35 cellular contexts compared by ENCODE assay signal in the genomic region with DNA sequence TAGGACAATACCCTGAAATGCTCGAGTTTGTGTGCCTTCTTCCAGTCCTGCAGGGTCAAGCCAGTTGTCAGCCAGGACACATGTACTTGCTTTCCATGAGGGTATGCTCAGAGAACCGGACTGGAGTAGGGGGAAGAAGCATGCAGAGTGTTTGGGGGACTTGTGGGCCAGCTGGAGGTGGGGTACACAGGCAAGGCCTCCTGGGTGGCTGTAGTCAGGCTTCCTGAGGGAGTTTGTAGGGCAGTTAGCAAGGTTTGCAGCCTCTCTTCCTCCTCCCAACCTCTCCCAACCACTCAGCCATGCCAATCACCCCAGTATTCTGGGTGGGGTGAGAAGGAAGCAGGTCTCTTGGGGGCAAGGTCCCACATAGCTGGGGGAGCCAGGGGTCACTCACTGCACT. TPM values are rescaled to one million over a fixed set of nuclear protein-coding genes. Genes with fewer than 3 reads are reported as not detected.
"Had no signal": no experiment of that assay in that cellular context is flagged by ENCODE, and none has a peak within 500 bp of the region (broad histone marks: within the 10 kb centered on the region; RNA-seq: fewer than 3 reads in every experiment).

No MANE protein-coding gene starts in this region.

- H3K9me3 Mint-ChIP-seq: activated B cell treated with CpG ODN at 0.5 μM for 24 hours; activated CD4-positive, alpha-beta memory T cell treated with anti-CD3 and anti-CD28 coated beads for 36 hours; activated CD4-positive, alpha-beta T cell treated with anti-CD3 and anti-CD28 coated beads, Interleukin-2, amount 10 ng/mL, durations not matched to agents 24 days and 14 days; activated CD8-positive, alpha-beta T cell treated with anti-CD3 and anti-CD28 coated beads for 36 hours; activated naive CD4-positive, alpha-beta T cell treated with anti-CD3 and anti-CD28 coated beads, Interleukin-2, amount 10 ng/mL, durations not matched to agents 7 days and 5 days; activated naive CD4-positive, alpha-beta T cell treated with anti-CD3 and anti-CD28 coated beads, Interleukin-2, amount 50 U/mL, for 24 hours; activated naive CD8-positive, alpha-beta T cell treated with anti-CD3 and anti-CD28 coated beads, Interleukin-2, amount 10 ng/mL, durations not matched to agents 7 days and 5 days; activated T-cell treated with anti-CD3 and anti-CD28 coated beads, Interleukin-2, amount 50 U/mL, for 24 hours; activated T-helper 2 cell treated with anti-CD3 and anti-CD28 coated beads, Interferon-gamma antibody, Interleukin-2, Interleukin-4, amounts not matched to agents 10 μg/mL and 5 μg/mL and 100 μg/mL, durations not matched to agents 14 hours and 24 hours and 36 hours; T-helper 1 cell treated with Interleukin-12 subunit alpha and Interleukin-12 subunit beta and Interleukin-4 antibody, amounts not matched to agents 30 μg/mL and 1 μg/mL, for 36 hours; T-helper 2 cell treated with Interferon-gamma antibody and Interleukin-4, amounts not matched to agents 5 μg/mL and 100 μg/mL, for 36 hours had no signal

- FAIRE-seq: astrocyte, TTC549 had no signal

- H3K27me3 ChIP-seq: adrenal gland, body of pancreas, brain microvascular endothelial cell, breast epithelium had no signal

- H3K36me3 ChIP-seq: adrenal gland, brain microvascular endothelial cell, breast epithelium had no signal

- H3K36me3 Mint-ChIP-seq: activated CD4-positive, alpha-beta memory T cell treated with anti-CD3 and anti-CD28 coated beads for 36 hours; activated CD8-positive, alpha-beta memory T cell treated with anti-CD3 and anti-CD28 coated beads, Interleukin-2, amount 10 ng/mL, durations not matched to agents 7 days and 5 days; activated naive CD4-positive, alpha-beta T cell treated with anti-CD3 and anti-CD28 coated beads, Interleukin-2, amount 10 ng/mL, durations not matched to agents 7 days and 5 days; activated naive CD4-positive, alpha-beta T cell treated with anti-CD3 and anti-CD28 coated beads, Interleukin-2, amount 50 U/mL, for 24 hours; activated naive CD8-positive, alpha-beta T cell; activated naive CD8-positive, alpha-beta T cell treated with anti-CD3 and anti-CD28 coated beads, Interleukin-2, amount 10 ng/mL, durations not matched to agents 7 days and 5 days had no signal

- H3K4me1 Mint-ChIP-seq: activated B cell treated with CpG ODN at 0.5 μM for 24 hours; activated CD4-positive, alpha-beta T cell treated with anti-CD3 and anti-CD28 coated beads, Interleukin-2, amount 10 ng/mL, durations not matched to agents 24 days and 14 days; activated CD8-positive, alpha-beta memory T cell treated with anti-CD3 and anti-CD28 coated beads, Interleukin-2, amount 10 ng/mL, durations not matched to agents 7 days and 5 days; activated naive CD4-positive, alpha-beta T cell treated with anti-CD3 and anti-CD28 coated beads, Interleukin-2, amount 10 ng/mL, durations not matched to agents 7 days and 5 days; activated naive CD4-positive, alpha-beta T cell treated with anti-CD3 and anti-CD28 coated beads, Interleukin-2, amount 50 U/mL, for 24 hours; activated naive CD8-positive, alpha-beta T cell treated with anti-CD3 and anti-CD28 coated beads, Interleukin-2, amount 10 ng/mL, durations not matched to agents 7 days and 5 days had no signal

- H3K27ac ChIP-seq: adrenal gland, body of pancreas, brain microvascular endothelial cell, breast epithelium, VCaP had no signal

- ATAC-seq: activated CD8-positive, alpha-beta memory T cell treated with anti-CD3 and anti-CD28 coated beads, Interleukin-2, amount 10 ng/mL, durations not matched to agents 7 days and 5 days; activated CD8-positive, alpha-beta T cell treated with anti-CD3 and anti-CD28 coated beads for 36 hours; body of pancreas had no signal

- H3K4me3 ChIP-seq: adrenal gland, body of pancreas, breast epithelium had no signal

- H3K4me1 ChIP-seq: adrenal gland, body of pancreas, breast epithelium had no signal

- H3K27me3 Mint-ChIP-seq: activated CD4-positive, alpha-beta memory T cell treated with anti-CD3 and anti-CD28 coated beads for 36 hours; activated CD4-positive, alpha-beta T cell treated with anti-CD3 and anti-CD28 coated beads, Interleukin-2, amount 10 ng/mL, durations not matched to agents 24 days and 14 days; activated CD8-positive, alpha-beta memory T cell treated with anti-CD3 and anti-CD28 coated beads, Interleukin-2, amount 10 ng/mL, durations not matched to agents 7 days and 5 days; activated naive CD4-positive, alpha-beta T cell treated with anti-CD3 and anti-CD28 coated beads, Interleukin-2, amount 10 ng/mL, durations not matched to agents 7 days and 5 days; activated naive CD8-positive, alpha-beta T cell; activated naive CD8-positive, alpha-beta T cell treated with anti-CD3 and anti-CD28 coated beads, Interleukin-2, amount 10 ng/mL, durations not matched to agents 7 days and 5 days had no signal

- DNase-seq: activated B cell treated with CpG ODN at 0.5 μM for 24 hours; activated CD4-positive, alpha-beta memory T cell treated with anti-CD3 and anti-CD28 coated beads for 36 hours; activated CD4-positive, alpha-beta T cell treated with anti-CD3 and anti-CD28 coated beads for 4 hours; activated CD4-positive, alpha-beta T cell treated with anti-CD3 and anti-CD28 coated beads, Interleukin-2, amount 10 ng/mL, durations not matched to agents 24 days and 14 days; activated CD4-positive, alpha-beta T cell treated with anti-CD3 and anti-CD28 coated beads, Interleukin-2, amount 50 U/mL, for 1 hour; activated CD4-positive, alpha-beta T cell treated with anti-CD3 and anti-CD28 coated beads, Interleukin-2, amount 50 U/mL, for 4 hours; activated CD4-positive, CD25-positive, alpha-beta regulatory T cell treated with anti-CD3 and anti-CD28 coated beads, Interleukin-2, amount 50 U/mL, for 72 hours; activated CD8-positive, alpha-beta memory T cell treated with anti-CD3 and anti-CD28 coated beads for 24 hours; activated CD8-positive, alpha-beta memory T cell treated with anti-CD3 and anti-CD28 coated beads, Interleukin-2, amount 10 ng/mL, durations not matched to agents 7 days and 5 days; activated CD8-positive, alpha-beta memory T cell treated with anti-CD3 and anti-CD28 coated beads, Interleukin-2, amount 50 U/mL, for 48 hours; activated CD8-positive, alpha-beta T cell treated with anti-CD3 and anti-CD28 coated beads for 36 hours; activated gamma-delta T cell; activated naive CD4-positive, alpha-beta T cell treated with anti-CD3 and anti-CD28 coated beads, Interleukin-2, amount 10 ng/mL, durations not matched to agents 7 days and 5 days; activated naive CD4-positive, alpha-beta T cell treated with Interleukin-2 at 50 U/mL for 16 hours; activated naive CD8-positive, alpha-beta T cell treated with anti-CD3 and anti-CD28 coated beads, Interleukin-2, amount 10 ng/mL, durations not matched to agents 7 days and 5 days; activated T-cell treated with anti-CD3 and anti-CD28 coated beads, Interleukin-2, amount 50 U/mL, for 24 hours; activated T-cell treated with anti-CD3 and anti-CD28 coated beads, Interleukin-2, amount 50 U/mL, for 48 hours; adrenal gland; amniotic stem cell; aorta; body of pancreas; brain microvascular endothelial cell; central memory CD4-positive, alpha-beta T cell; T-helper 1 cell; T-helper 2 cell; T-helper 9 cell had no signal

- H3K9me3 ChIP-seq: adrenal gland, body of pancreas, breast epithelium had no signal

- H3K4me3 Mint-ChIP-seq: activated B cell treated with CpG ODN at 0.5 μM for 24 hours; activated CD4-positive, alpha-beta memory T cell treated with anti-CD3 and anti-CD28 coated beads for 36 hours; activated CD4-positive, alpha-beta T cell treated with anti-CD3 and anti-CD28 coated beads, Interleukin-2, amount 10 ng/mL, durations not matched to agents 24 days and 14 days; activated CD8-positive, alpha-beta memory T cell treated with anti-CD3 and anti-CD28 coated beads, Interleukin-2, amount 10 ng/mL, durations not matched to agents 7 days and 5 days; activated CD8-positive, alpha-beta T cell treated with anti-CD3 and anti-CD28 coated beads for 36 hours; activated naive CD4-positive, alpha-beta T cell treated with anti-CD3 and anti-CD28 coated beads, Interleukin-2, amount 10 ng/mL, durations not matched to agents 7 days and 5 days; activated naive CD4-positive, alpha-beta T cell treated with anti-CD3 and anti-CD28 coated beads, Interleukin-2, amount 50 U/mL, for 24 hours; activated naive CD8-positive, alpha-beta T cell; activated naive CD8-positive, alpha-beta T cell treated with anti-CD3 and anti-CD28 coated beads, Interleukin-2, amount 10 ng/mL, durations not matched to agents 7 days and 5 days; activated T-cell treated with anti-CD3 and anti-CD28 coated beads, Interleukin-2, amount 50 U/mL, for 24 hours; T-helper 1 cell treated with Interleukin-12 subunit alpha and Interleukin-12 subunit beta and Interleukin-4 antibody, amounts not matched to agents 30 μg/mL and 1 μg/mL, for 36 hours; T-helper 2 cell treated with Interferon-gamma antibody and Interleukin-4, amounts not matched to agents 5 μg/mL and 100 μg/mL, for 36 hours had no signal

- H3K27ac Mint-ChIP-seq: activated B cell treated with CpG ODN at 0.5 μM for 24 hours; activated CD4-positive, alpha-beta memory T cell treated with anti-CD3 and anti-CD28 coated beads for 36 hours; activated CD4-positive, alpha-beta T cell treated with anti-CD3 and anti-CD28 coated beads, Interleukin-2, amount 10 ng/mL, durations not matched to agents 24 days and 14 days; activated CD8-positive, alpha-beta memory T cell treated with anti-CD3 and anti-CD28 coated beads, Interleukin-2, amount 10 ng/mL, durations not matched to agents 7 days and 5 days; activated CD8-positive, alpha-beta T cell treated with anti-CD3 and anti-CD28 coated beads for 36 hours; activated naive CD4-positive, alpha-beta T cell treated with anti-CD3 and anti-CD28 coated beads, Interleukin-2, amount 10 ng/mL, durations not matched to agents 7 days and 5 days; activated naive CD4-positive, alpha-beta T cell treated with anti-CD3 and anti-CD28 coated beads, Interleukin-2, amount 50 U/mL, for 24 hours; activated naive CD8-positive, alpha-beta T cell; activated naive CD8-positive, alpha-beta T cell treated with anti-CD3 and anti-CD28 coated beads, Interleukin-2, amount 10 ng/mL, durations not matched to agents 7 days and 5 days; activated T-cell treated with anti-CD3 and anti-CD28 coated beads, Interleukin-2, amount 50 U/mL, for 24 hours; activated T-helper 2 cell treated with anti-CD3 and anti-CD28 coated beads, Interferon-gamma antibody, Interleukin-2, Interleukin-4, amounts not matched to agents 10 μg/mL and 5 μg/mL and 100 μg/mL, durations not matched to agents 14 hours and 24 hours and 36 hours; T-helper 1 cell treated with Interleukin-12 subunit alpha and Interleukin-12 subunit beta and Interleukin-4 antibody, amounts not matched to agents 30 μg/mL and 1 μg/mL, for 36 hours; T-helper 2 cell treated with Interferon-gamma antibody and Interleukin-4, amounts not matched to agents 5 μg/mL and 100 μg/mL, for 36 hours had no signal

RNA-seq across cellular contexts. Expression of a gene that starts 47.0 kb away (rescaled TPM):
- total RNA-seq: activated B cell treated with CpG ODN at 0.5 μM for 24 hours; activated CD4-positive, alpha-beta memory T cell treated with anti-CD3 and anti-CD28 coated beads for 36 hours; activated CD4-positive, alpha-beta T cell treated with anti-CD3 and anti-CD28 coated beads, Interleukin-2, amount 10 ng/mL, durations not matched to agents 24 days and 14 days; activated CD8-positive, alpha-beta memory T cell treated with anti-CD3 and anti-CD28 coated beads, Interleukin-2, amount 10 ng/mL, durations not matched to agents 7 days and 5 days; activated CD8-positive, alpha-beta T cell treated with anti-CD3 and anti-CD28 coated beads for 36 hours; activated naive CD8-positive, alpha-beta T cell treated with anti-CD3 and anti-CD28 coated beads, Interleukin-2, amount 10 ng/mL, durations not matched to agents 7 days and 5 days; activated T-helper 2 cell treated with anti-CD3 and anti-CD28 coated beads, Interferon-gamma antibody, Interleukin-2, Interleukin-4, amounts not matched to agents 10 μg/mL and 5 μg/mL and 100 μg/mL, durations not matched to agents 14 hours and 24 hours and 36 hours had no signal
